20 cellular contexts compared by ENCODE assay signal in the genomic region with DNA sequence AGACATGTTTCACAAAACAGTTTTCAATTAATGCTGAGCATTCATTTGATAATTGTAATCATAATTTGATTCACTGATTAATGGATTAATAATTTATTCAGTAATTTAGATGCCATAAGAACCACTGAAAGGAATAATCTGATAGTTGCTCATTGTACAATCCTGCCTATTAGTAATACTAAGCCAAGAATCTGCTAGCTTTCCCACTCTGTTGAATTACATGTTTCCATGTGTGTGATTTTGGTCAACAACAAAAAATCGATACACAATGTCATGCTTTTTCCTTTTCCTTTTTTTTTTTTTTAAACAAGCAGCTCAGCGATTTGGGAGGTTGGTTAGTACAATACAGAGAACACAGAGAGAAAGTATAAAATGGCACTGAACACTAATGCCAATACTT. TPM values are rescaled to one million over a fixed set of nuclear protein-coding genes. Genes with fewer than 3 reads are reported as not detected.
DNase-seq lines count a peak whose midpoint lies in the region; ATAC-seq, FAIRE-seq and TF ChIP-seq lines count a peak whose summit lies in the region.
"Had no signal": no experiment of that assay in that cellular context is flagged by ENCODE, and none has a peak within 500 bp of the region (broad histone marks: within the 10 kb centered on the region; RNA-seq: fewer than 3 reads in every experiment).

No MANE protein-coding gene starts in this region.

- H3K4me3 ChIP-seq in A673 (ENCODE audit: low read depth, low read length, poor library complexity, severe bottlenecking) (no peak overlapping the region), OCI-LY7 (ENCODE audit: low read depth, low read length, poor library complexity, severe bottlenecking) (no peak overlapping the region), endothelial cell of umbilical vein (replicated peaks in 1 of 3; ENCODE audit: insufficient read depth in 1 of 3, low read depth in 1 of 3, low read length in 3 of 3) (no peak overlapping the region)
- H3K4me3 ChIP-seq: A549, HAP-1 had no signal

- no peak for TF ChIP-seq CTCF in A673 (conservative IDR thresholded peaks at IDR 0.05; ENCODE audit: low read depth, low read length)
- no peak for TF ChIP-seq CTCF in OCI-LY7 (conservative IDR thresholded peaks at IDR 0.05; ENCODE audit: low read length)
- TF ChIP-seq CTCF in endothelial cell of umbilical vein (IDR thresholded peaks at IDR 0.05; ENCODE audit: extremely low read depth in 1 of 2, insufficient read depth in 1 of 2, low read depth in 1 of 2, low read length in 2 of 2), result no peak

- H4K20me1 ChIP-seq in OCI-LY7 (ENCODE audit: insufficient read depth, low read length) (no peaks in the 10 kb centered on the region), endothelial cell of umbilical vein (replicated peaks; ENCODE audit: control insufficient read depth, extremely low read depth, insufficient read depth, low read length) (no peaks in the 10 kb centered on the region)

- TSS peak; percentile 14 for BruUV-seq in A673 (replicated peaks; lab: Mats Ljungman, UMichigan)
- TSS peak; percentile 39 for BruUV-seq in OCI-LY7 (replicated peaks; lab: Mats Ljungman, UMichigan)
- TSS peak; percentile 8 for BruUV-seq in endothelial cell of umbilical vein (replicated peaks; lab: Mats Ljungman, UMichigan)

- no peak for ATAC-seq in HG02763 (IDR thresholded peaks at IDR 0.05; ENCODE audit: unreplicated experiment)
- ATAC-seq: A549 had no signal

- dilution Hi-C loops in endothelial cell of umbilical vein (cut with MboI; ENCODE audit: extremely low pct_ligation_motif_present, low sequenced_read_pairs), result no loop called here

- FAIRE-seq in endothelial cell of umbilical vein (lab: Jason Lieb, UNC), result no peak
- FAIRE-seq: A549, GM12891, GM18507, H54 had no signal

- no peaks in the 10 kb centered on the region for H3K9me2 ChIP-seq in OCI-LY7 (ENCODE audit: insufficient read depth, low read length)

- POLR2A ChIA-PET in A673 (lab: Charles Lee; ENCODE audit: low non-redundant PET) (no interaction called here), OCI-LY7 (lab: Charles Lee) (interaction anchor here (0.7 to 1.2 kb wide), 3 partner anchors 9 to 32 kb away, joined by 3 to 5 read pairs (median 3); a partner anchor contains a TSS), endothelial cell of umbilical vein (lab: Charles Lee) (no interaction called here)

- H2AFZ ChIP-seq in OCI-LY7 (ENCODE audit: low read length), result no peak overlapping the region
- H2AFZ ChIP-seq in endothelial cell of umbilical vein (ENCODE audit: low read depth, low read length), result no peak overlapping the region

- no peak overlapping the region for H3K27ac ChIP-seq in A673 (ENCODE audit: low read depth, low read length, poor library complexity, severe bottlenecking)
- H3K27ac ChIP-seq in OCI-LY7 (ENCODE audit: low read depth, low read length, poor library complexity, severe bottlenecking), result no peak overlapping the region
- no peak overlapping the region for H3K27ac ChIP-seq in endothelial cell of umbilical vein (ENCODE audit: insufficient read depth, low read depth, low read length)
- H3K27ac ChIP-seq: A549 had no signal

- H3K4me1 ChIP-seq in A673 (ENCODE audit: insufficient read depth, low read length, poor library complexity, severe bottlenecking) (no peaks in the 10 kb centered on the region), OCI-LY7 (ENCODE audit: insufficient read depth, low read length, poor library complexity, severe bottlenecking) (peaks cover 7% of the 10 kb centered on the region), endothelial cell of umbilical vein (ENCODE audit: control insufficient read depth, extremely low read depth, insufficient read depth, low read length) (peaks cover 5% of the 10 kb centered on the region)
- H3K4me1 ChIP-seq: A549 had no signal

- H3K9ac ChIP-seq in endothelial cell of umbilical vein (replicated peaks; ENCODE audit: extremely low read depth, insufficient read depth, low read length), result no peak overlapping the region

- no peak overlapping the region for H3K4me2 ChIP-seq in OCI-LY7 (ENCODE audit: low read length)
- no peak overlapping the region for H3K4me2 ChIP-seq in endothelial cell of umbilical vein (ENCODE audit: insufficient read depth, low read length)
- H3K4me2 ChIP-seq: A549 had no signal

- H3K9me1 ChIP-seq in endothelial cell of umbilical vein (replicated peaks; ENCODE audit: control insufficient read depth, extremely low read depth, insufficient read depth, low read length), result no peaks in the 10 kb centered on the region

- H3K9me3 ChIP-seq in A673 (ENCODE audit: low read depth, low read length, poor library complexity, severe bottlenecking) (no peaks in the 10 kb centered on the region), OCI-LY7 (ENCODE audit: low read length) (no peaks in the 10 kb centered on the region), endothelial cell of umbilical vein (replicated peaks; ENCODE audit: control insufficient read depth, insufficient read depth, low read length) (no peaks in the 10 kb centered on the region)
- H3K9me3 ChIP-seq: A549, HAP-1 had no signal

- intact Hi-C loops in A673 (cut with micrococcal nuclease; ENCODE audit: unreplicated experiment) (no loop called here), OCI-LY7 (cut with micrococcal nuclease; ENCODE audit: unreplicated experiment) (no loop called here), endothelial cell of umbilical vein (cut with micrococcal nuclease) (no loop called here)

- H3K36me3 ChIP-seq in A673 (ENCODE audit: insufficient read depth, low read length, poor library complexity, severe bottlenecking) (peaks cover 27% of the 10 kb centered on the region), OCI-LY7 (ENCODE audit: insufficient read depth, low read length) (peaks cover 69% of the 10 kb centered on the region), endothelial cell of umbilical vein (ENCODE audit: control insufficient read depth in 2 of 2, extremely low read depth in 1 of 2, insufficient read depth in 2 of 2, low read length in 2 of 2) (peaks cover 4 to 12% of the 10 kb centered on the region in 2 experiments)

- H3K79me2 ChIP-seq in OCI-LY7 (ENCODE audit: insufficient read depth, low read depth, low read length) (no peaks in the 10 kb centered on the region), endothelial cell of umbilical vein (ENCODE audit: control insufficient read depth, insufficient read depth, low read length) (no peaks in the 10 kb centered on the region)

- no peaks in the 10 kb centered on the region for H3K27me3 ChIP-seq in A673 (replicated peaks; ENCODE audit: insufficient read depth, low read depth, low read length, poor library complexity)
- no peaks in the 10 kb centered on the region for H3K27me3 ChIP-seq in endothelial cell of umbilical vein (ENCODE audit: control insufficient read depth in 2 of 2, insufficient read depth in 2 of 2, low read length in 2 of 2)

- TF ChIP-seq POLR2A in endothelial cell of umbilical vein (IDR thresholded peaks at IDR 0.05; ENCODE audit: low read depth, low read length), result no peak

- DNase-seq in A673 (ENCODE audit: low spot score) (no peak), OCI-LY7 (ENCODE audit: low spot score) (no peak), endothelial cell of umbilical vein (ENCODE audit: low read depth, low spot score) (no peak)
- no peak for DNase-seq in activated CD4-positive, alpha-beta T cell treated with anti-CD3 and anti-CD28 coated beads for 1 hour
- DNase-seq in activated naive CD4-positive, alpha-beta T cell treated with anti-CD3 and anti-CD28 coated beads, Interleukin-2, amount 50 U/mL, for 16 hours, result no peak
- DNase-seq: 8988T; C1 segment of cervical spinal cord; Calu3; CD4-positive, alpha-beta memory T cell; COR-L47; DMS53; DMS79 treated with DMSO at 0.1 percent for 48 hours; GF-D8; GOT3 had no signal

- CTCF ChIA-PET in A673 (lab: Charles Lee), result no interaction called here
- CTCF ChIA-PET in OCI-LY7 (lab: Charles Lee; ENCODE audit: unreplicated experiment), result interaction anchor here (0.6 kb wide), 1 partner anchor 14 kb away, joined by 3 read pairs; no protein-coding TSS in a partner anchor
- CTCF ChIA-PET in endothelial cell of umbilical vein (lab: Charles Lee), result interaction anchor here (0.7 kb wide), 1 partner anchor 37 kb away, joined by 4 read pairs; no protein-coding TSS in a partner anchor

TF ChIP-seq in endothelial cell of umbilical vein, 7 proteins besides CTCF, POLR2A, EP300 and RAD21:
- TF ChIP-seq FOS (IDR thresholded peaks at IDR 0.05; ENCODE audit: borderline replicate concordance, insufficient read depth, low read length) (no peak), JUN (IDR thresholded peaks at IDR 0.05; ENCODE audit: borderline replicate concordance, insufficient read depth, insufficient read length, low read depth) (no peak), GATA2 (IDR thresholded peaks at IDR 0.05; ENCODE audit: insufficient read depth, insufficient read length, low read depth, low read length) (no peak), POLR2AphosphoS5 (IDR thresholded peaks at IDR 0.05; ENCODE audit: insufficient read depth, low read depth, low read length) (no peak), EZH2 (IDR thresholded peaks at IDR 0.05; ENCODE audit: borderline replicate concordance, low read depth, low read length, severe bottlenecking) (no peak), MYC (IDR thresholded peaks at IDR 0.05; ENCODE audit: low read depth, low read length) (no peak)
- TF ChIP-seq, protein P1, sequence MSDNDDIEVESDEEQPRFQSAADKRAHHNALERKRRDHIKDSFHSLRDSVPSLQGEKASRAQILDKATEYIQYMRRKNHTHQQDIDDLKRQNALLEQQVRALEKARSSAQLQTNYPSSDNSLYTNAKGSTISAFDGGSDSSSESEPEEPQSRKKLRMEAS (IDR thresholded peaks at IDR 0.05; ENCODE audit: insufficient read depth, insufficient read length), result no peak

RNA-seq across cellular contexts. Expression of a gene that starts 25.9 kb away (rescaled TPM):
- total RNA-seq in A673 (2021) (54.0 and 55.0 TPM in 2 replicates), OCI-LY7 (2022) (78.1 and 78.6 TPM in 2 replicates), endothelial cell of umbilical vein (73.2 and 77.5 TPM in 2 replicates)
- total RNA-seq in OCI-LY7 (2014; rRNA removed; shearing (Covaris generic)), result 91.4 and 107 TPM in 2 replicates
- polyA plus RNA-seq in endothelial cell of umbilical vein, result 18.0 and 25.8 TPM in 2 replicates
- 32.8 and 41.4 TPM in 2 replicates for polyA plus RNA-seq in endothelial cell of umbilical vein (2011; cell fraction: cytosol; rRNA removed)
- polyA plus RNA-seq in endothelial cell of umbilical vein (2011; cell fraction: nucleus; rRNA removed), result 27.4 and 29.4 TPM in 2 replicates
- 38.7 and 49.2 TPM in 2 replicates for polyA plus RNA-seq in endothelial cell of umbilical vein (2012)
- 52.0 and 64.5 TPM in 2 replicates for polyA minus RNA-seq in endothelial cell of umbilical vein
- polyA minus RNA-seq in endothelial cell of umbilical vein (2011; cell fraction: cytosol; rRNA and poly(A)+ RNA removed), result 11.6 TPM
- polyA minus RNA-seq in endothelial cell of umbilical vein (2011; cell fraction: nucleus; rRNA and poly(A)+ RNA removed), result 52.4 and 67.5 TPM in 2 replicates
